In genomic region chr11:72617080-72617744, GRCh38 we compare ENCODE assay signal across 14 cellular contexts. TPM values are rescaled to one million over a fixed set of nuclear protein-coding genes. Genes with fewer than 3 reads are reported as not detected.
DNase-seq lines count a peak whose midpoint lies in the region; ATAC-seq, FAIRE-seq and TF ChIP-seq lines count a peak whose summit lies in the region.
"Had no signal": no experiment of that assay in that cellular context is flagged by ENCODE, and none has a peak within 500 bp of the region (broad histone marks: within the 10 kb centered on the region; RNA-seq: fewer than 3 reads in every experiment).

No MANE protein-coding gene starts in this region.

- TF ChIP-seq EP300 in sigmoid colon (IDR thresholded peaks at IDR 0.05) = no peak

- H3K9me3 ChIP-seq in sigmoid colon = no peaks in the 10 kb centered on the region

- ATAC-seq in GM18870 (IDR thresholded peaks at IDR 0.05; ENCODE audit: unreplicated experiment) = no peak
- ATAC-seq in HG03196 (IDR thresholded peaks at IDR 0.05; ENCODE audit: unreplicated experiment) = no peak
- ATAC-seq: CD8-positive, alpha-beta T cell had no signal

- no peak for FAIRE-seq in H54 (lab: Jason Lieb, UNC)
- FAIRE-seq: endothelial cell of umbilical vein, GM12892 had no signal

- peaks cover 0 to 61% (median 60%) of the 10 kb centered on the region in 4 donors for H3K4me1 ChIP-seq in sigmoid colon

- H3K36me3 ChIP-seq in sigmoid colon = no peaks in the 10 kb centered on the region

- DNase-seq in H54 (ENCODE audit: insufficient read length, low spot score) (peak; percentile 43), astrocyte of the hippocampus (ENCODE audit: low read depth, low spot score) (peak; percentile 27), inferior parietal cortex (ENCODE audit: extremely low spot score) (peak; percentile 49), sigmoid colon (peak; percentile 93), GM10266 (ENCODE audit: extremely low spot score) (no peak)
- DNase-seq in activated CD4-positive, CD25-positive, alpha-beta regulatory T cell treated with anti-CD3 and anti-CD28 coated beads, Interleukin-2, amount 50 U/mL, for 72 hours = no peak
- DNase-seq: activated naive CD4-positive, alpha-beta T cell; CD8-positive, alpha-beta T cell; Kasumi-1; stimulated activated CD4-positive, alpha-beta T cell treated with anti-CD3 and anti-CD28 coated beads, Interleukin-15, amount 100 ng/mL, for 24 hours had no signal

- peak overlapping the region in 2 of 4 donors; percentile 14 to 18 for H3K4me3 ChIP-seq in sigmoid colon

- no peaks in the 10 kb centered on the region for H3K27me3 ChIP-seq in sigmoid colon

- peak overlapping the region; percentile 72 to 95 (median 90) for H3K27ac ChIP-seq in sigmoid colon

- no peak for TF ChIP-seq POLR2A in H54 (IDR thresholded peaks at IDR 0.05; ENCODE audit: low read depth, low read length)
- peak in 1 of 2 donors; percentile 20 for TF ChIP-seq POLR2A in sigmoid colon (IDR thresholded peaks at IDR 0.05)

- WGBS in sigmoid colon, 2 donors = 70 to 71% methylated on average over 11 of the region's 11 CpGs

- TF ChIP-seq CTCF in sigmoid colon (IDR thresholded peaks at IDR 0.05) (no peak), GM10266 (IDR thresholded peaks at IDR 0.05; ENCODE audit: control insufficient read depth, insufficient read depth, low read depth, missing control alignments) (no peak)

- intact Hi-C loops in sigmoid colon (cut with DNase I) = loop anchor here (1.0 to 2.0 kb wide), 2 partner anchors 14 to 25 kb away; no protein-coding TSS in a partner anchor

RNA-seq across cellular contexts. Expression of gene PDE2A, which starts 57.0 kb away (rescaled TPM):
- 10 to 100 TPM; 48.9 to 75.1 (median 62.1) TPM for total RNA-seq in sigmoid colon
- 10 to 100 TPM in 1 of 3 donors, 1 to 10 TPM in 2; 1.8 to 14.7 (median 4.8) TPM for polyA plus RNA-seq in sigmoid colon

Comparison
In these comparisons a context has a peak if more than half of its experiments do, and no peak if none do; other contexts are left out.
1. DNase-seq: peak in H54 (single experiment), astrocyte of the hippocampus (single experiment), inferior parietal cortex (single experiment) and sigmoid colon (single experiment); none in activated CD4-positive, CD25-positive, alpha-beta regulatory T cell treated with anti-CD3 and anti-CD28 coated beads, Interleukin-2, amount 50 U/mL, for 72 hours (single experiment) and GM10266 (single experiment).